Comparison of ENCODE assay signal across 20 cellular contexts in the genomic region with DNA sequence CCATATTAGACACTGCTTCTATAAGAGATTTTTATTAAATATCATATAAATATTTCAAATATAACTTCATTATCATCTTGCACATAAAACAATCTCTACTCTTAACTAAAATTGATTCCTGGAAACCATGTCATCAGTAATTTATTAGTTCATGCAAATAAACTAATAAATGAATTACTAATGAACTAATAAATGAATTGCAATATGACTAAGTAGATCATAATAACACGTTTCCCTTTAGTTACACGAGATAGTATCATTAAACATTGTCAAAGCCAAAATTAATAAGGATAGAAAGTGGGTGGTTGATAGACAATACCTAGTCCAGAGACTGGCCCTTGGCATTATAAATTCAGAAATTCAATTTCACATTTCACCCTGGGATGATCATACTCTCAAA. TPM values are rescaled to one million over a fixed set of nuclear protein-coding genes. Genes with fewer than 3 reads are reported as not detected.
A peak's percentile ranks its signal among the peaks of the same experiment; 100 is the strongest.
DNase-seq lines count a peak whose midpoint lies in the region; ATAC-seq, FAIRE-seq and TF ChIP-seq lines count a peak whose summit lies in the region.
"Had no signal": no experiment of that assay in that cellular context is flagged by ENCODE, and none has a peak within 500 bp of the region (broad histone marks: within the 10 kb centered on the region; RNA-seq: fewer than 3 reads in every experiment).

No MANE protein-coding gene starts in this region.

- no peak overlapping the region for H3K4me3 Mint-ChIP-seq in stimulated activated naive CD8-positive, alpha-beta T cell treated with anti-CD3 and anti-CD28 coated beads, Interleukin-15, amount 100 ng/mL, for 72 hours
- H3K4me3 Mint-ChIP-seq: CD14-positive monocyte; CD4-positive, alpha-beta memory T cell; CD4-positive, CD25-positive, alpha-beta regulatory T cell; CD8-positive, alpha-beta memory T cell had no signal

- H3K27ac ChIP-seq in K562 (ENCODE audit: extremely low read depth, low read depth, low read length) (no peak overlapping the region), kidney (ENCODE audit: low read depth in 2 of 2, low read length in 2 of 2) (no peak overlapping the region)
- H3K27ac ChIP-seq: 22Rv1, BLaER1 had no signal

- in situ Hi-C loops in K562 (cut with MboI) = loop anchor here (25.0 kb wide), 1 partner anchor 958 kb away; no protein-coding TSS in a partner anchor

- H3K4me1 ChIP-seq in K562 (replicated peaks in 1 of 2; ENCODE audit: control insufficient read depth in 2 of 2, insufficient read depth in 2 of 2, low read length in 2 of 2) (no peaks in the 10 kb centered on the region), kidney (ENCODE audit: control insufficient read depth in 1 of 2, insufficient read depth in 1 of 2, low read depth in 1 of 2, low read length in 2 of 2) (no peaks in the 10 kb centered on the region)
- H3K4me1 ChIP-seq: BE2C had no signal

- H3K4me1 Mint-ChIP-seq in stimulated activated naive CD8-positive, alpha-beta T cell treated with anti-CD3 and anti-CD28 coated beads, Interleukin-15, amount 100 ng/mL, for 72 hours = peaks cover 5% of the 10 kb centered on the region
- H3K4me1 Mint-ChIP-seq: CD14-positive monocyte had no signal

- no peak overlapping the region for H3K9ac ChIP-seq in K562 (ENCODE audit: insufficient read depth in 1 of 2, low read depth in 2 of 2, low read length in 2 of 2)
- H3K9ac ChIP-seq in kidney (ENCODE audit: low read length in 2 of 2) = no peak overlapping the region
- H3K9ac ChIP-seq: BLaER1 had no signal

- POLR2A ChIA-PET in K562 (lab: Yijun Ruan, JAX) = no interaction called here

- H3K36me3 ChIP-seq in K562 (ENCODE audit: control insufficient read depth, insufficient read depth, low read length) (peaks cover 24% of the 10 kb centered on the region; the same call in 2 of the 3 replicates), kidney (ENCODE audit: control insufficient read depth in 1 of 2, insufficient read depth in 2 of 2, low read length in 2 of 2) (peaks cover 0 to 2% of the 10 kb centered on the region in 2 donors)
- H3K36me3 ChIP-seq: BE2C had no signal

- no peak for TF ChIP-seq POLR2A in K562 (conservative IDR thresholded peaks at IDR 0.05)

- no peak for TF ChIP-seq EP300 in K562 (IDR thresholded peaks at IDR 0.05; ENCODE audit: low read length)

- TF ChIP-seq RAD21 in K562 (CRISPR knock-in tag; conservative IDR thresholded peaks at IDR 0.05 in 1 of 2, IDR thresholded peaks at IDR 0.05 in 1 of 2) = no peak

- no peaks in the 10 kb centered on the region for H3K9me3 Mint-ChIP-seq in stimulated activated naive CD8-positive, alpha-beta T cell treated with anti-CD3 and anti-CD28 coated beads, Interleukin-15, amount 100 ng/mL, for 72 hours
- H3K9me3 Mint-ChIP-seq: CD14-positive monocyte; CD4-positive, alpha-beta memory T cell; CD4-positive, CD25-positive, alpha-beta regulatory T cell; CD8-positive, alpha-beta memory T cell had no signal

- DNase-seq in K562 (ENCODE audit: extremely low read depth in 1 of 4, low spot score in 3 of 4) (no peak), kidney (no peak), NOMO-1 (lab: John Stamatoyannopoulos, UW; ENCODE audit: unreplicated experiment in 2 of 2) (no peak), NCI-H1436 treated with DMSO at 0.1 percent for 48 hours (lab: John Stamatoyannopoulos, UW) (no peak)
- no peak for DNase-seq in stimulated activated naive CD8-positive, alpha-beta T cell treated with anti-CD3 and anti-CD28 coated beads, Interleukin-15, amount 100 ng/mL, for 72 hours
- DNase-seq: ACHN; BE2C; C1 segment of cervical spinal cord; CD4-positive, alpha-beta memory T cell; CD4-positive, CD25-positive, alpha-beta regulatory T cell; CD8-positive, alpha-beta memory T cell; COR-L47; DMS79 treated with DMSO at 0.1 percent for 48 hours; GF-D8 had no signal

- no peaks in the 10 kb centered on the region for H4K20me1 ChIP-seq in K562 (replicated peaks; ENCODE audit: control insufficient read depth, insufficient read depth, low read length)
- H4K20me1 ChIP-seq: BLaER1 had no signal

- TF ChIP-seq CTCF in K562 (IDR thresholded peaks at IDR 0.05 in 2 of 3, conservative IDR thresholded peaks at IDR 0.05 in 1 of 3; ENCODE audit: insufficient read depth in 2 of 3, low read depth in 1 of 3, low read length in 3 of 3) = no peak
- no peak for TF ChIP-seq CTCF in kidney (IDR thresholded peaks at IDR 0.05; ENCODE audit: borderline replicate concordance, extremely low read depth, insufficient read depth)

- no peaks in the 10 kb centered on the region for H3K9me1 ChIP-seq in K562 (ENCODE audit: control insufficient read depth, insufficient read depth, low read length)

- H3K27me3 ChIP-seq in K562 (ENCODE audit: control insufficient read depth in 2 of 2, insufficient read depth in 2 of 2, low read length in 2 of 2) = no peaks in the 10 kb centered on the region
- H3K27me3 ChIP-seq: BE2C, BLaER1 had no signal

- H3K27me3 Mint-ChIP-seq in stimulated activated naive CD8-positive, alpha-beta T cell treated with anti-CD3 and anti-CD28 coated beads, Interleukin-15, amount 100 ng/mL, for 72 hours = no peaks in the 10 kb centered on the region
- H3K27me3 Mint-ChIP-seq: CD4-positive, alpha-beta memory T cell; CD4-positive, CD25-positive, alpha-beta regulatory T cell; CD8-positive, alpha-beta memory T cell had no signal

- H3K4me2 ChIP-seq in K562 (ENCODE audit: insufficient read depth, low read length) = no peak overlapping the region
- H3K4me2 ChIP-seq: BLaER1 had no signal

- no TSS peak for BruUV-seq in K562 (replicated peaks; lab: Mats Ljungman, UMichigan)

- H3K9me3 ChIP-seq in K562 (replicated peaks; ENCODE audit: control insufficient read depth, insufficient read depth, low read depth, low read length) (no peaks in the 10 kb centered on the region), kidney (ENCODE audit: control insufficient read depth in 1 of 2, low read length in 2 of 2) (no peaks in the 10 kb centered on the region)
- H3K9me3 ChIP-seq: BE2C, BLaER1 had no signal

- H3K27ac Mint-ChIP-seq in stimulated activated naive CD8-positive, alpha-beta T cell treated with anti-CD3 and anti-CD28 coated beads, Interleukin-15, amount 100 ng/mL, for 72 hours = no peak overlapping the region
- H3K27ac Mint-ChIP-seq: CD14-positive monocyte; CD8-positive, alpha-beta memory T cell had no signal

- CTCF ChIA-PET in K562 (lab: Yijun Ruan, JAX; ENCODE audit: low intra/inter-chr PET ratio) = no interaction called here

- H3K79me2 ChIP-seq in K562 (ENCODE audit: control insufficient read depth, insufficient read depth, low read length) = no peaks in the 10 kb centered on the region

- no peak for ATAC-seq in K562
- no peak for ATAC-seq in stimulated activated naive CD8-positive, alpha-beta T cell treated with anti-CD3 and anti-CD28 coated beads, Interleukin-15, amount 100 ng/mL, for 72 hours

- no peak overlapping the region for H2AFZ ChIP-seq in K562 (ENCODE audit: low read depth, low read length)

- peak; percentile 73 for FAIRE-seq in A204.1 (lab: Jason Lieb, UNC)
- no peak for FAIRE-seq in K562 (lab: Jason Lieb, UNC)
- FAIRE-seq in endometrium (lab: Jason Lieb, UNC) = peak; percentile 31
- FAIRE-seq in kidney (lab: Jason Lieb, UNC) = peak; percentile 41
- FAIRE-seq: GM12891 had no signal

- no peak overlapping the region for H3K4me3 ChIP-seq in K562
- no peak overlapping the region for H3K4me3 ChIP-seq in kidney (ENCODE audit: low read length in 2 of 2)
- H3K4me3 ChIP-seq: BLaER1 had no signal

- 57% methylated on average over 2 of the region's 2 CpGs for WGBS in K562 (ENCODE audit: insufficient coverage, low coverage, missing lambda C conversion rate)

- intact Hi-C loops in K562 (cut with micrococcal nuclease) = loop anchor here (5.0 to 10.0 kb wide), 4 partner anchors 320 to 1678 kb away; no protein-coding TSS in a partner anchor
- intact Hi-C loops in kidney (cut with DNase I) = loop anchor here (10.0 kb wide), 1 partner anchor 960 kb away; no protein-coding TSS in a partner anchor

RNA-seq across cellular contexts. Expression of a gene that starts 26.1 kb away (rescaled TPM):
- 33.8 and 79.6 TPM in 2 replicates for total RNA-seq in K562 (2011; cell fraction: chromatin; rRNA removed; ENCODE audit: low replicate concordance)
- total RNA-seq in K562 (2011; cell fraction: nucleolus; rRNA removed) = 12.7 and 20.7 TPM in 2 replicates
- 26.4 and 52.7 TPM in 2 replicates for total RNA-seq in K562 (2011; cell fraction: nucleoplasm; rRNA removed)
- 7.9 and 12.3 TPM in 2 replicates for total RNA-seq in K562 (2014; rRNA removed)
- total RNA-seq in K562 (2014; rRNA removed; fragmentation: Illumina TruSeq; extraction: Trizol) = 25.6 and 27.9 TPM in 2 replicates
- total RNA-seq in K562 (2015; rRNA removed; fragmentation: Illumina TruSeq; extraction: Trizol) = 17.2 and 19.8 TPM in 2 replicates
- 19.3 and 22.5 TPM in 2 replicates for total RNA-seq in K562 (2021)
- 26.6 and 28.2 TPM in 2 replicates for polyA plus RNA-seq in K562 (2011; rRNA removed)
- polyA plus RNA-seq in K562 (2011; cell fraction: cytosol; rRNA removed) = 5.1 and 17.4 TPM in 2 replicates
- polyA plus RNA-seq in K562 (2011; cell fraction: nucleus; rRNA removed) = 13.5 and 24.2 TPM in 2 replicates
- polyA plus RNA-seq in K562 (2012) = 16.2 and 17.7 TPM in 2 replicates
- 19.8 and 22.1 TPM in 2 replicates for polyA plus RNA-seq in K562 (2014; fragmentation: Illumina TruSeq; extraction: Trizol)
- 10 to 100 TPM; 27.1 to 32.8 TPM for polyA plus RNA-seq in K562 (2014; fragmentation: Nextera tagmentation; extraction: Ambion mirVana)
- polyA plus RNA-seq in K562 (2014; rRNA removed) = 17.0 and 18.5 TPM in 2 replicates
- 28.0 and 34.2 TPM in 2 replicates for polyA minus RNA-seq in K562 (2011; rRNA and poly(A)+ RNA removed)
- polyA minus RNA-seq in K562 (2011; cell fraction: cytosol; rRNA and poly(A)+ RNA removed) = 7.4 and 9.9 TPM in 2 replicates
- polyA minus RNA-seq in K562 (2011; cell fraction: nucleus; rRNA and poly(A)+ RNA removed) = 10.9 and 27.9 TPM in 2 replicates
- 15.2 TPM for total RNA-seq in kidney
- 7.2 TPM for polyA plus RNA-seq in kidney (ENCODE audit: insufficient read depth, low read depth, low replicate concordance)

RNA-seq across cellular contexts. Expression of a gene that starts 26.2 kb away (rescaled TPM):
- 68.9 and 113 TPM in 2 replicates for total RNA-seq in K562 (2011; cell fraction: chromatin; rRNA removed; ENCODE audit: low replicate concordance)
- total RNA-seq in K562 (2011; cell fraction: nucleolus; rRNA removed) = 48.7 and 60.1 TPM in 2 replicates
- total RNA-seq in K562 (2011; cell fraction: nucleoplasm; rRNA removed) = 79.1 and 126 TPM in 2 replicates
- total RNA-seq in K562 (2014; rRNA removed) (68.1 and 71.1 TPM in 2 replicates), K562 (2014; rRNA removed; fragmentation: Illumina TruSeq; extraction: Trizol) (90.9 and 113 TPM in 2 replicates), K562 (2015; rRNA removed; fragmentation: Illumina TruSeq; extraction: Trizol) (66.7 and 70.4 TPM in 2 replicates), K562 (2021) (57.0 and 65.2 TPM in 2 replicates), kidney (0.63 TPM)
- polyA plus RNA-seq in K562 (2011; rRNA removed) (74.9 and 85.7 TPM in 2 replicates), K562 (2014; fragmentation: Illumina TruSeq; extraction: Trizol) (79.2 and 83.3 TPM in 2 replicates), K562 (2014; fragmentation: Nextera tagmentation; extraction: Ambion mirVana) (10 to 100 TPM; 89.3 to 97.9 TPM), K562 (2014; rRNA removed) (72.0 and 82.2 TPM in 2 replicates), kidney (ENCODE audit: insufficient read depth, low read depth, low replicate concordance) (0.99 TPM)
- polyA plus RNA-seq in K562 (2011; cell fraction: cytosol; rRNA removed) = 15.8 and 23.4 TPM in 2 replicates
- polyA plus RNA-seq in K562 (2011; cell fraction: nucleus; rRNA removed) = 45.5 and 71.8 TPM in 2 replicates
- polyA plus RNA-seq in K562 (2012) = 57.1 and 60.2 TPM in 2 replicates
- polyA minus RNA-seq in K562 (2011; rRNA and poly(A)+ RNA removed) = 79.0 and 99.1 TPM in 2 replicates
- 29.9 and 36.9 TPM in 2 replicates for polyA minus RNA-seq in K562 (2011; cell fraction: cytosol; rRNA and poly(A)+ RNA removed)
- 63.4 and 97.6 TPM in 2 replicates for polyA minus RNA-seq in K562 (2011; cell fraction: nucleus; rRNA and poly(A)+ RNA removed)
- polyA plus RNA-seq: CD14-positive monocyte had no signal

Comparison
In these comparisons a context has a peak if more than half of its experiments do, and no peak if none do; other contexts are left out.
1. RNA of a gene that starts 26.2 kb away (total RNA-seq): 48.7 to 126 TPM in K562; 0.63 TPM in kidney (single experiment); every median in the first group is over 10 times any median in the second.